1 cellular context compared by ENCODE assay signal in the genomic region with DNA sequence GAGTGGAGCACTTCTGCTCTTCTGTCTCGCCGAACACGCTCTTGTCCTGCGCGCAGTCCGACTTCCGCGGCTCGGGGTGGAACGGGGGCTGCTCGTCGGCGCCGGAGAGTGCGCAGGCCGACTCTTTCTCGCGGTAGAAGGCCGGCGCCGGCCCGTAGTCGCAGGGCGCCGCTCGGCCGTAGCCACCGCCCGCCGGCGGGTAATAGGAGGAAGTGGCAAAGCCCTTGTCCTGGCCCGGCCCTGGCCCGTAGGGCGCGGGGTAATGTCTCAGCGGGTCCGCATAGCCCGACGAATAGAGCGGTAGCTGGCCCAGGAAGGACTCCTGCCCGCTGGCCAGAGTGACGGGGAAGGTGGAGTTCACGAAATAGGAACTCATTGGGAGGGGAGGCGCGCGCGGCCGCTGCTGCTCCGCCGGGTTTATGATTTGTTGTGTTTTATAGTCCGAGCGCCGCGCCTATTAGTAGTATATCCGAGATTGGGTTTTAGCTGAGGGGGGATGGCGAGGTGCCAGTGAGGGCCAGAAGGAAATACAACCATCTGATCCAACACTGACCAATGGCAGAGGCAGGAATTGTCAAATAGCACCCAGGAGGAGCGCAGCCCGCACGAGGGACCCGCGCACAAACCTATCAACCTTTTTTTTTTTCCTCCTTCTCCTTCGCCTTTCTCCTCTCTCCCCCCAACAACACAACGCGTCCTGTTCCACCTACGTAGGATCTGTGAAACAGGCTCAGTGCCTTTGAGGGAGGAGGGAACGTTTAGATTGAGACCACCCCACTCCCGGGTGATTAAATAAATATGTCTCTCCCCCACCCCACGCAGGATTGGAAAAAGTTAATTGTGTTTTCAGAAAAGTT.
TF ChIP-seq lines count a peak whose summit lies in the region.

No MANE protein-coding gene starts in this region.

TF ChIP-seq in GM12878, 131 proteins besides CTCF, POLR2A, EP300 and RAD21:
- TF ChIP-seq CREM (IDR thresholded peaks at IDR 0.05; ENCODE audit: low read depth), result no peak
- 0 out of 2 replicates have a peak, but pooled peaks have one; percentile 22 for TF ChIP-seq DPF2 (IDR thresholded peaks at IDR 0.05)
- 0 out of 4 replicates have a peak, but pooled peaks of 1 of the 2 experiments have one; percentile 4 for TF ChIP-seq BHLHE40 (IDR thresholded peaks at IDR 0.05; ENCODE audit: borderline replicate concordance in 1 of 2, low read depth in 2 of 2, low read length in 1 of 2)
- TF ChIP-seq SMC3 (IDR thresholded peaks at IDR 0.05; ENCODE audit: borderline replicate concordance, low read length), result no peak
- TF ChIP-seq NRF1 (conservative IDR thresholded peaks at IDR 0.05; ENCODE audit: low read depth, low read length), result 0 out of 2 replicates have a peak, but pooled peaks have one; percentile 21
- TF ChIP-seq SPI1 (IDR thresholded peaks at IDR 0.05; ENCODE audit: borderline replicate concordance, insufficient read depth, low read depth, low read length), result peak; percentile 57; the same call in 1 of the 2 replicates
- peak; percentile 48; the same call in 1 of the 2 replicates for TF ChIP-seq IKZF1 (conservative IDR thresholded peaks at IDR 0.05)
- peak; percentile 94 for TF ChIP-seq SUZ12 (IDR thresholded peaks at IDR 0.05; ENCODE audit: unreplicated experiment)
- 0 out of 2 replicates have a peak, but pooled peaks have one; percentile 48 for TF ChIP-seq LARP7 (IDR thresholded peaks at IDR 0.05)
- TF ChIP-seq CREB1 (IDR thresholded peaks at IDR 0.05; ENCODE audit: low read depth), result no peak
